Comparison of ENCODE assay signal across 18 cellular contexts in genomic region chr14:89347885-89348284, GRCh38.
"Had no signal": no experiment of that assay in that cellular context is flagged by ENCODE, and none has a peak within 500 bp of the region (broad histone marks: within the 10 kb centered on the region; RNA-seq: fewer than 3 reads in every experiment).

No MANE protein-coding gene starts in this region.

- H3K27ac ChIP-seq: body of pancreas, coronary artery, esophagus squamous epithelium, heart left ventricle, upper lobe of right lung had no signal

- DNase-seq: activated CD8-positive, alpha-beta memory T cell treated with anti-CD3 and anti-CD28 coated beads, Interleukin-2, amount 50 U/mL, for 48 hours; activated naive CD4-positive, alpha-beta T cell treated with anti-CD3 and anti-CD28 coated beads for 36 hours; activated T-cell treated with anti-CD3 and anti-CD28 coated beads, Interleukin-2, amount 50 U/mL, for 4 hours; amygdala; body of pancreas; esophagus squamous epithelium; heart left ventricle; islet precursor cell; left colon; posterior cingulate gyrus; small intestine; stimulated activated CD4-positive, alpha-beta T cell treated with anti-CD3 and anti-CD28 coated beads, Interleukin-2, amount 100 ng/mL, for 24 hours; T-helper 9 cell; upper lobe of right lung had no signal

- ATAC-seq: activated T-cell treated with anti-CD3 and anti-CD28 coated beads, Interleukin-2, amount 50 U/mL, for 4 hours; body of pancreas; gastroesophageal sphincter; heart left ventricle; left colon; sciatic nerve; stimulated activated effector memory CD8-positive, alpha-beta T cell treated with anti-CD3 and anti-CD28 coated beads, Interleukin-12 subunit alpha, Interleukin-12 subunit beta, amount 100 ng/mL, for 72 hours; upper lobe of right lung had no signal

- H3K9me3 ChIP-seq: body of pancreas, esophagus squamous epithelium, gastroesophageal sphincter, heart left ventricle, upper lobe of right lung had no signal

- H3K4me3 ChIP-seq: body of pancreas, coronary artery, esophagus squamous epithelium, gastroesophageal sphincter, heart left ventricle, upper lobe of right lung had no signal

- H3K27me3 ChIP-seq: body of pancreas, esophagus squamous epithelium, gastroesophageal sphincter, heart left ventricle, upper lobe of right lung had no signal
